Comparison of ENCODE assay signal across 1 cellular context in the genomic region with DNA sequence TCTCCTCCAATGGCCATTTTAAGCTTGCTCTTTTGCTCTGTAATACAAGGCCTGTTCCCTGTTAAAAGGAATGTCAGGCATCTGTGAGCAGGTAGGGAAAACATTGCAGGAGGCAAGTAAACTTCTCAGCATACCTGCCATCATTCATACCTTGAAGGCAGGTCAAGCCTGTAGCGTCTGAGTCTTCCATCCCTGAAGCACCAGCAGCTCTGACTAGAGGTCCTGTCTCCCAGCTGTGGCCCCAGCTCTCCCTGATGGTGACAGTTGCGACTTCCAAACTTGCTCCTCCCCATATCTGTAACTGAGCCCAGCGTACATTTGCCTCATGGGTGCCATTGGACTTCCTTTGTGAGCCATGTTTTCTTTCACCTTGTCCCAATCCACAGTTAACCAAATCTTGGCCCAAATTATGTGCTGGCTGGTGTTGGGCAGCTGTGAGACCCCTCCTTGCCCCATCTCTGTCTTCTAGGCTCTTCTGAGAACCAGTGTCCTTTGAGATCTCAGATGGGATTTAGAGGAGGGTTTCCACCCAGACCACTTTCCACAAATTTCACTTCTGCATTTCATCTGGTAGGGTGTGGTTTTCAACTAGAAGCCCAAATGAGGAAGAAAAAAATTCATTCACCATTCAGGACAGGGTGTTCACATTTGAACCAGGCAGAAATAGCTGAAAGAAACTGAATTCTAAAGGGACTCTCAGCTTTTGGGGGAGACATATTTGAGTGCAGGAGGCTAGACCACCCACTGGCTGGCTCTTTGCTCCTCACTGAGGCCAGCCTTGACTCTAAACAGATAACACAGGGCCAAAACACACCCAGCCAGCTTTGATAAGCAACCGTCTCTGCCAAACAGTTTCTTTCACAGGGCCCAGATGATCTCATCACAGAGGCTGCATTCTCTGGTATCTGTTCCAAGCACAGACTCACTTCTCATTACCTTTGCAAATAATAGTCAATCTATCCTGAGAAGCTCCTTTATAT.
TF ChIP-seq lines count a peak whose summit lies in the region.

No MANE protein-coding gene starts in this region.

TF ChIP-seq in K562, 482 proteins besides CTCF, POLR2A, EP300 and RAD21 (continued from another document and continues in another):
- TF ChIP-seq ZBTB11 (CRISPR knock-in tag; IDR thresholded peaks at IDR 0.05) (no peak; a peak in 1 of 6 replicates), FOS (IDR thresholded peaks at IDR 0.05; ENCODE audit: extremely low read depth, insufficient read length) (no peak), ZNF146 (CRISPR knock-in tag; IDR thresholded peaks at IDR 0.05; ENCODE audit: unreplicated experiment) (no peak), HNRNPL (IDR thresholded peaks at IDR 0.05; ENCODE audit: low read depth, low read length) (no peak), TAF7 (tag; IDR thresholded peaks at IDR 0.05) (no peak), ZNF589 (CRISPR knock-in tag; IDR thresholded peaks at IDR 0.05; ENCODE audit: low read depth) (no peak), TARDBP (IDR thresholded peaks at IDR 0.05) (no peak), ZNF316 (IDR thresholded peaks at IDR 0.05) (peak; percentile 87), HDGF (IDR thresholded peaks at IDR 0.05) (no peak), SIX5 (IDR thresholded peaks at IDR 0.05; ENCODE audit: borderline replicate concordance in 1 of 2, insufficient read depth in 1 of 2, low read depth in 1 of 2, low read length in 2 of 2) (no peak), MED1 (CRISPR knock-in tag; IDR thresholded peaks at IDR 0.05; ENCODE audit: borderline replicate concordance) (no peak), MCM3 (IDR thresholded peaks at IDR 0.05) (no peak), STAT5B (CRISPR knock-in tag; IDR thresholded peaks at IDR 0.05) (no peak), NBN (IDR thresholded peaks at IDR 0.05; ENCODE audit: low read depth) (peak; percentile 29; the same call in 1 of the 2 replicates), FOXP1 (CRISPR knock-in tag; IDR thresholded peaks at IDR 0.05) (no peak), SETDB1 (IDR thresholded peaks at IDR 0.05; ENCODE audit: low read length) (no peak), PTTG1 (tag; IDR thresholded peaks at IDR 0.05; ENCODE audit: low read depth) (no peak), KLF13 (tag; IDR thresholded peaks at IDR 0.05; ENCODE audit: borderline replicate concordance, low read depth) (no peak), NCOA1 (IDR thresholded peaks at IDR 0.05; ENCODE audit: low read depth) (peak; percentile 75; the same call in 1 of the 2 replicates), FOXM1 (IDR thresholded peaks at IDR 0.05; ENCODE audit: low read depth) (peak; percentile 71), FOXM1 (CRISPR knock-in tag; IDR thresholded peaks at IDR 0.05; ENCODE audit: low read depth) (no peak), SMARCB1 (IDR thresholded peaks at IDR 0.05; ENCODE audit: insufficient read length, low read depth) (no peak), CEBPZ (IDR thresholded peaks at IDR 0.05; ENCODE audit: borderline replicate concordance, low read depth, low read length) (no peak), SMARCA5 (IDR thresholded peaks at IDR 0.05) (no peak), ZNF232 (CRISPR knock-in tag; IDR thresholded peaks at IDR 0.05) (no peak), NFIC (IDR thresholded peaks at IDR 0.05) (peak; percentile 71), MAFG (tag; conservative IDR thresholded peaks at IDR 0.05) (no peak), PREB (CRISPR knock-in tag; IDR thresholded peaks at IDR 0.05) (no peak), PHF20 (IDR thresholded peaks at IDR 0.05; ENCODE audit: partially characterized antibody) (no peak), TEAD1 (CRISPR knock-in tag; IDR thresholded peaks at IDR 0.05) (no peak), HBP1 (CRISPR knock-in tag; IDR thresholded peaks at IDR 0.05) (no peak), ZNF224 (CRISPR knock-in tag; IDR thresholded peaks at IDR 0.05) (no peak), SIN3B (IDR thresholded peaks at IDR 0.05; ENCODE audit: low read depth) (no peak), ZNF431 (CRISPR knock-in tag; IDR thresholded peaks at IDR 0.05) (no peak), ZNF436 (CRISPR knock-in tag; IDR thresholded peaks at IDR 0.05) (no peak), MXD1 (CRISPR knock-in tag; IDR thresholded peaks at IDR 0.05; ENCODE audit: borderline replicate concordance, poor library complexity, severe bottlenecking) (no peak), ZNF583 (CRISPR knock-in tag; IDR thresholded peaks at IDR 0.05) (0 out of 2 replicates have a peak, but pooled peaks have one; percentile 4), FIP1L1 (IDR thresholded peaks at IDR 0.05; ENCODE audit: low read depth, low read length, poor library complexity, severe bottlenecking) (no peak), CEBPB (tag; IDR thresholded peaks at IDR 0.05) (no peak), FOXA1 (IDR thresholded peaks at IDR 0.05; ENCODE audit: borderline replicate concordance) (no peak)
- TF ChIP-seq, protein P1, sequence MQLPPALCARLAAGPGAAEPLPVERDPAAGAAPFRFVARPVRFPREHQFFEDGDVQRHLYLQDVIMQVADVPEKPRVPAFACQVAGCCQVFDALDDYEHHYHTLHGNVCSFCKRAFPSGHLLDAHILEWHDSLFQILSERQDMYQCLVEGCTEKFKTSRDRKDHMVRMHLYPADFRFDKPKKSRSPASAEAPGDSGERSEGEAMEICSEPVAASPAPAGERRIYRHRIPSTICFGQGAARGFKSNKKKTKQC (CRISPR knock-in tag; IDR thresholded peaks at IDR 0.05) = no peak
- TF ChIP-seq, protein P2, sequence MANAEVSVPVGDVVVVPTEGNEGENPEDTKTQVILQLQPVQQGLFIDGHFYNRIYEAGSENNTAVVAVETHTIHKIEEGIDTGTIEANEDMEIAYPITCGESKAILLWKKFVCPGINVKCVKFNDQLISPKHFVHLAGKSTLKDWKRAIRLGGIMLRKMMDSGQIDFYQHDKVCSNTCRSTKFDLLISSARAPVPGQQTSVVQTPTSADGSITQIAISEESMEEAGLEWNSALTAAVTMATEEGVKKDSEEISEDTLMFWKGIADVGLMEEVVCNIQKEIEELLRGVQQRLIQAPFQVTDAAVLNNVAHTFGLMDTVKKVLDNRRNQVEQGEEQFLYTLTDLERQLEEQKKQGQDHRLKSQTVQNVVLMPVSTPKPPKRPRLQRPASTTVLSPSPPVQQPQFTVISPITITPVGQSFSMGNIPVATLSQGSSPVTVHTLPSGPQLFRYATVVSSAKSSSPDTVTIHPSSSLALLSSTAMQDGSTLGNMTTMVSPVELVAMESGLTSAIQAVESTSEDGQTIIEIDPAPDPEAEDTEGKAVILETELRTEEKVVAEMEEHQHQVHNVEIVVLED (CRISPR knock-in tag; IDR thresholded peaks at IDR 0.05) = no peak
- TF ChIP-seq, protein P3, sequence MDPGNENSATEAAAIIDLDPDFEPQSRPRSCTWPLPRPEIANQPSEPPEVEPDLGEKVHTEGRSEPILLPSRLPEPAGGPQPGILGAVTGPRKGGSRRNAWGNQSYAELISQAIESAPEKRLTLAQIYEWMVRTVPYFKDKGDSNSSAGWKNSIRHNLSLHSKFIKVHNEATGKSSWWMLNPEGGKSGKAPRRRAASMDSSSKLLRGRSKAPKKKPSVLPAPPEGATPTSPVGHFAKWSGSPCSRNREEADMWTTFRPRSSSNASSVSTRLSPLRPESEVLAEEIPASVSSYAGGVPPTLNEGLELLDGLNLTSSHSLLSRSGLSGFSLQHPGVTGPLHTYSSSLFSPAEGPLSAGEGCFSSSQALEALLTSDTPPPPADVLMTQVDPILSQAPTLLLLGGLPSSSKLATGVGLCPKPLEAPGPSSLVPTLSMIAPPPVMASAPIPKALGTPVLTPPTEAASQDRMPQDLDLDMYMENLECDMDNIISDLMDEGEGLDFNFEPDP (CRISPR knock-in tag; IDR thresholded peaks at IDR 0.05) = no peak
- TF ChIP-seq, protein P4, sequence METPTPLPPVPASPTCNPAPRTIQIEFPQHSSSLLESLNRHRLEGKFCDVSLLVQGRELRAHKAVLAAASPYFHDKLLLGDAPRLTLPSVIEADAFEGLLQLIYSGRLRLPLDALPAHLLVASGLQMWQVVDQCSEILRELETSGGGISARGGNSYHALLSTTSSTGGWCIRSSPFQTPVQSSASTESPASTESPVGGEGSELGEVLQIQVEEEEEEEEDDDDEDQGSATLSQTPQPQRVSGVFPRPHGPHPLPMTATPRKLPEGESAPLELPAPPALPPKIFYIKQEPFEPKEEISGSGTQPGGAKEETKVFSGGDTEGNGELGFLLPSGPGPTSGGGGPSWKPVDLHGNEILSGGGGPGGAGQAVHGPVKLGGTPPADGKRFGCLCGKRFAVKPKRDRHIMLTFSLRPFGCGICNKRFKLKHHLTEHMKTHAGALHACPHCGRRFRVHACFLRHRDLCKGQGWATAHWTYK (CRISPR knock-in tag; IDR thresholded peaks at IDR 0.05) = no peak
- TF ChIP-seq, protein P5, sequence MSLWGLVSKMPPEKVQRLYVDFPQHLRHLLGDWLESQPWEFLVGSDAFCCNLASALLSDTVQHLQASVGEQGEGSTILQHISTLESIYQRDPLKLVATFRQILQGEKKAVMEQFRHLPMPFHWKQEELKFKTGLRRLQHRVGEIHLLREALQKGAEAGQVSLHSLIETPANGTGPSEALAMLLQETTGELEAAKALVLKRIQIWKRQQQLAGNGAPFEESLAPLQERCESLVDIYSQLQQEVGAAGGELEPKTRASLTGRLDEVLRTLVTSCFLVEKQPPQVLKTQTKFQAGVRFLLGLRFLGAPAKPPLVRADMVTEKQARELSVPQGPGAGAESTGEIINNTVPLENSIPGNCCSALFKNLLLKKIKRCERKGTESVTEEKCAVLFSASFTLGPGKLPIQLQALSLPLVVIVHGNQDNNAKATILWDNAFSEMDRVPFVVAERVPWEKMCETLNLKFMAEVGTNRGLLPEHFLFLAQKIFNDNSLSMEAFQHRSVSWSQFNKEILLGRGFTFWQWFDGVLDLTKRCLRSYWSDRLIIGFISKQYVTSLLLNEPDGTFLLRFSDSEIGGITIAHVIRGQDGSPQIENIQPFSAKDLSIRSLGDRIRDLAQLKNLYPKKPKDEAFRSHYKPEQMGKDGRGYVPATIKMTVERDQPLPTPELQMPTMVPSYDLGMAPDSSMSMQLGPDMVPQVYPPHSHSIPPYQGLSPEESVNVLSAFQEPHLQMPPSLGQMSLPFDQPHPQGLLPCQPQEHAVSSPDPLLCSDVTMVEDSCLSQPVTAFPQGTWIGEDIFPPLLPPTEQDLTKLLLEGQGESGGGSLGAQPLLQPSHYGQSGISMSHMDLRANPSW (CRISPR knock-in tag; IDR thresholded peaks at IDR 0.05) = no peak
